Comparison of ENCODE assay signal across 1 cellular context in the genomic region with DNA sequence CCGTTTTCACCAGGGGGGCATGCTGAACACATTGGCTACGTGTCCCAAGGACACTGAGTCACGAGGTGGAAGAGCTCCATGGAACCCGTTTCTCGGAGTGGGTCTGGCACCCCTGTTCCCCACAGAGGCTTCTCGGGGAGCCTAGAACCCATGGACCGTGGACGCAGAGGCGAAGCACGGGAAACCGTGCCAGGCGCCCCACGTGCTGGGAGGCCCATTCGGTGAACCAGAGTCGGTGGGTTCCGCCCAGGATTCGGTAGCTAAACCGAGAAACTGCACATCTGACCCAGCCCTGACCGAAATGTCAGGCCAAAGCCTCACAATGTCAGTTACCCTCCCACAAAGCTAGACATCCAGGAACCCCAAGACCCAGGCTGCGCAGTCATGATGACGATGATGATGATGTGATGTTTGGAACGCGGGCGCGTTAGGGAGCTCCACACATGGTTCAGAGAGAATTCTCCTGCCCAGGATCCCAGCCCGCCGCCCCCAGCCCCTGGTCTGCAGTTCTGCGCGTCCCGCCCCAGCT.
TF ChIP-seq lines count a peak whose summit lies in the region.

No MANE protein-coding gene starts in this region.

TF ChIP-seq in HepG2, 621 proteins besides CTCF, POLR2A, EP300 and RAD21 (continued from another document and continues in another):
- TF ChIP-seq, protein P1, sequence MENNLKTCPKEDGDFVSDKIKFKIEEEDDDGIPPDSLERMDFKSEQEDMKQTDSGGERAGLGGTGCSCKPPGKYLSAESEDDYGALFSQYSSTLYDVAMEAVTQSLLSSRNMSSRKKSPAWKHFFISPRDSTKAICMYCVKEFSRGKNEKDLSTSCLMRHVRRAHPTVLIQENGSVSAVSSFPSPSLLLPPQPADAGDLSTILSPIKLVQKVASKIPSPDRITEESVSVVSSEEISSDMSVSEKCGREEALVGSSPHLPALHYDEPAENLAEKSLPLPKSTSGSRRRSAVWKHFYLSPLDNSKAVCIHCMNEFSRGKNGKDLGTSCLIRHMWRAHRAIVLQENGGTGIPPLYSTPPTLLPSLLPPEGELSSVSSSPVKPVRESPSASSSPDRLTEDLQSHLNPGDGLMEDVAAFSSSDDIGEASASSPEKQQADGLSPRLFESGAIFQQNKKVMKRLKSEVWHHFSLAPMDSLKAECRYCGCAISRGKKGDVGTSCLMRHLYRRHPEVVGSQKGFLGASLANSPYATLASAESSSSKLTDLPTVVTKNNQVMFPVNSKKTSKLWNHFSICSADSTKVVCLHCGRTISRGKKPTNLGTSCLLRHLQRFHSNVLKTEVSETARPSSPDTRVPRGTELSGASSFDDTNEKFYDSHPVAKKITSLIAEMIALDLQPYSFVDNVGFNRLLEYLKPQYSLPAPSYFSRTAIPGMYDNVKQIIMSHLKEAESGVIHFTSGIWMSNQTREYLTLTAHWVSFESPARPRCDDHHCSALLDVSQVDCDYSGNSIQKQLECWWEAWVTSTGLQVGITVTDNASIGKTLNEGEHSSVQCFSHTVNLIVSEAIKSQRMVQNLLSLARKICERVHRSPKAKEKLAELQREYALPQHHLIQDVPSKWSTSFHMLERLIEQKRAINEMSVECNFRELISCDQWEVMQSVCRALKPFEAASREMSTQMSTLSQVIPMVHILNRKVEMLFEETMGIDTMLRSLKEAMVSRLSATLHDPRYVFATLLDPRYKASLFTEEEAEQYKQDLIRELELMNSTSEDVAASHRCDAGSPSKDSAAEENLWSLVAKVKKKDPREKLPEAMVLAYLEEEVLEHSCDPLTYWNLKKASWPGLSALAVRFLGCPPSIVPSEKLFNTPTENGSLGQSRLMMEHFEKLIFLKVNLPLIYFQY (CRISPR knock-in tag; IDR thresholded peaks at IDR 0.05; ENCODE audit: borderline replicate concordance): no peak
- TF ChIP-seq ZNF7 (CRISPR knock-in tag; IDR thresholded peaks at IDR 0.05) (no peak), KMT2B (CRISPR knock-in tag; IDR thresholded peaks at IDR 0.05) (no peak), ZBTB38 (CRISPR knock-in tag; IDR thresholded peaks at IDR 0.05) (no peak), KLF11 (CRISPR knock-in tag; IDR thresholded peaks at IDR 0.05) (no peak), SP5 (CRISPR knock-in tag; IDR thresholded peaks at IDR 0.05; ENCODE audit: borderline replicate concordance, low read depth) (no peak), HNF4A (CRISPR knock-in tag; IDR thresholded peaks at IDR 0.05) (no peak), ZNF549 (CRISPR knock-in tag; IDR thresholded peaks at IDR 0.05) (no peak), SIN3A (IDR thresholded peaks at IDR 0.05; ENCODE audit: borderline replicate concordance, low read depth, low read length) (no peak), ZNF546 (CRISPR knock-in tag; conservative IDR thresholded peaks at IDR 0.05) (no peak), MED13 (CRISPR knock-in tag; IDR thresholded peaks at IDR 0.05) (no peak), HMG20A (CRISPR knock-in tag; IDR thresholded peaks at IDR 0.05; ENCODE audit: borderline replicate concordance) (no peak), CEBPB (IDR thresholded peaks at IDR 0.05; ENCODE audit: borderline replicate concordance, low read depth, low read length) (no peak), MIER2 (CRISPR knock-in tag; IDR thresholded peaks at IDR 0.05) (no peak), ZNF232 (CRISPR knock-in tag; IDR thresholded peaks at IDR 0.05; ENCODE audit: borderline replicate concordance) (0 out of 2 replicates have a peak, but pooled peaks have one; percentile 55), ZNF20 (CRISPR knock-in tag; IDR thresholded peaks at IDR 0.05) (no peak), ZNF879 (CRISPR knock-in tag; IDR thresholded peaks at IDR 0.05) (no peak), SETDB1 (CRISPR knock-in tag; IDR thresholded peaks at IDR 0.05; ENCODE audit: borderline replicate concordance) (no peak), SMAD1 (CRISPR knock-in tag; IDR thresholded peaks at IDR 0.05; ENCODE audit: borderline replicate concordance, low read depth) (0 out of 2 replicates have a peak, but pooled peaks have one; percentile 25), ZFP90 (CRISPR knock-in tag; IDR thresholded peaks at IDR 0.05; ENCODE audit: borderline replicate concordance) (peak; percentile 52; the same call in 1 of the 2 replicates), KMT2A (CRISPR knock-in tag; IDR thresholded peaks at IDR 0.05) (no peak), ZNF451 (CRISPR knock-in tag; IDR thresholded peaks at IDR 0.05) (no peak), MTF2 (CRISPR knock-in tag; IDR thresholded peaks at IDR 0.05; ENCODE audit: borderline replicate concordance) (no peak), ZNF598 (CRISPR knock-in tag; IDR thresholded peaks at IDR 0.05; ENCODE audit: borderline replicate concordance) (no peak), ZNF3 (CRISPR knock-in tag; IDR thresholded peaks at IDR 0.05) (no peak), TGIF2 (CRISPR knock-in tag; IDR thresholded peaks at IDR 0.05) (no peak), ZNF547 (CRISPR knock-in tag; IDR thresholded peaks at IDR 0.05) (no peak)
- TF ChIP-seq, protein P2, sequence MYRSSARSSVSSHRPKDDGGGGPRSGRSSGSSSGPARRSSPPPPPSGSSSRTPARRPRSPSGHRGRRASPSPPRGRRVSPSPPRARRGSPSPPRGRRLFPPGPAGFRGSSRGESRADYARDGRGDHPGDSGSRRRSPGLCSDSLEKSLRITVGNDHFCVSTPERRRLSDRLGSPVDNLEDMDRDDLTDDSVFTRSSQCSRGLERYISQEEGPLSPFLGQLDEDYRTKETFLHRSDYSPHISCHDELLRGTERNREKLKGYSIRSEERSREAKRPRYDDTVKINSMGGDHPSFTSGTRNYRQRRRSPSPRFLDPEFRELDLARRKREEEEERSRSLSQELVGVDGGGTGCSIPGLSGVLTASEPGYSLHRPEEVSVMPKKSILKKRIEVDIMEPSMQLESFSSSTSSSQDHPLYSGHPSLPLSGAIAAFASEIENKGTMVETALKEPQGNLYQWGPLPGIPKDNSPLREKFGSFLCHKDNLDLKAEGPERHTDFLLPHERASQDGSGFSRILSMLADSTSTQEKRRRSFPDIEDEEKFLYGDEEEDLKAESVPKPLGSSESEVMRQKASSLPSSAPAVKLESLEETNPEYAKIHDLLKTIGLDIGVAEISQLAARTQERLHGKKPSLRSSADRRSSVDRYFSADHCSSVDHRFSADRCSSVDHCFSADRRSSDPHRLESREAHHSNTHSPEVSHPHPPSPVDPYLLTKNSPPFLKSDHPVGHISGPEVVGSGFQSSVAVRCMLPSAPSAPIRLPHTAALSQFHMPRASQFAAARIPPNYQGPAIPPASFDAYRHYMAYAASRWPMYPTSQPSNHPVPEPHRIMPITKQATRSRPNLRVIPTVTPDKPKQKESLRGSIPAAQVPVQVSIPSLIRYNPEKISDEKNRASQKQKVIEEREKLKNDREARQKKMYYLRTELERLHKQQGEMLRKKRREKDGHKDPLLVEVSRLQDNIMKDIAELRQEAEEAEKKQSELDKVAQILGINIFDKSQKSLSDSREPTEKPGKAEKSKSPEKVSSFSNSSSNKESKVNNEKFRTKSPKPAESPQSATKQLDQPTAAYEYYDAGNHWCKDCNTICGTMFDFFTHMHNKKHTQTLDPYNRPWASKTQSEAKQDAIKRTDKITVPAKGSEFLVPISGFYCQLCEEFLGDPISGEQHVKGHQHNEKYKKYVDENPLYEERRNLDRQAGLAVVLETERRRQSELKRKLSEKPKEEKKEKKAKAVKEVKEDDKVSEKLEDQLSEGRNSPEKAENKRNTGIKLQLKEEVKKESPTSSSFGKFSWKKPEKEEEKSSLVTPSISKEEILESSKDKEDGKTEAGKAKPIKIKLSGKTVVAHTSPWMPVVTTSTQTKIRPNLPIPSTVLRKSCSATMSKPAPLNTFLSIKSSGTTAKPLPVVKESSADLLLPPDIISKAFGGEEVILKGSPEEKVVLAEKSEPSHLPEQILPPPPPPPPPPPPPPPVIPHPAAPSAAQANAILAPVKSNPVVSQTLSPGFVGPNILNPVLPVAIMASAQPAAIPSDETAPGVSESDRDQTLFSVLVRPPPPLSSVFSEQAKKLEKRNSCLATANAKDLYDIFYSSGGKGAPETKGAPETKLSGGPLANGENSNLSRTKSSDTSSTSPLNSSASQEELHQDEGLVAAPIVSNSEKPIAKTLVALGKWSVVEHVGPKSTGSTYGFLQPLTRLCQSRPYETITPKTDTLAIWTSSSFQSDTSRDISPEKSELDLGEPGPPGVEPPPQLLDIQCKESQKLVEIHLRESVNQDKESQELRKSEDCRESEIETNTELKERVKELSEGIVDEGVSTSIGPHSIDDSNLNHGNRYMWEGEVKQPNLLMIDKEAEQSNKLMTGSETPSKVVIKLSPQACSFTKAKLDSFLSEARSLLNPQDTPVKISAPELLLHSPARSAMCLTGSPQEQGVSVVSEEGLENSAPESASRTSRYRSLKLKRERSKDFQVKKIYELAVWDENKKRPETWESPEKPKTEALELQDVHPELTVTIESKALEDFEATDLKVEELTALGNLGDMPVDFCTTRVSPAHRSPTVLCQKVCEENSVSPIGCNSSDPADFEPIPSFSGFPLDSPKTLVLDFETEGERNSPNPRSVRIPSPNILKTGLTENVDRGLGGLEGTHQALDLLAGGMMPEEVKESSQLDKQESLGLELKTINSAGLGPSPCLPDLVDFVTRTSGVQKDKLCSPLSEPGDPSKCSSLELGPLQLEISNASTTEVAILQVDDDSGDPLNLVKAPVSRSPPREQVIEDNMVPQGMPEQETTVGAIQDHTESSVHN (CRISPR knock-in tag; IDR thresholded peaks at IDR 0.05): no peak
- TF ChIP-seq, protein P3, sequence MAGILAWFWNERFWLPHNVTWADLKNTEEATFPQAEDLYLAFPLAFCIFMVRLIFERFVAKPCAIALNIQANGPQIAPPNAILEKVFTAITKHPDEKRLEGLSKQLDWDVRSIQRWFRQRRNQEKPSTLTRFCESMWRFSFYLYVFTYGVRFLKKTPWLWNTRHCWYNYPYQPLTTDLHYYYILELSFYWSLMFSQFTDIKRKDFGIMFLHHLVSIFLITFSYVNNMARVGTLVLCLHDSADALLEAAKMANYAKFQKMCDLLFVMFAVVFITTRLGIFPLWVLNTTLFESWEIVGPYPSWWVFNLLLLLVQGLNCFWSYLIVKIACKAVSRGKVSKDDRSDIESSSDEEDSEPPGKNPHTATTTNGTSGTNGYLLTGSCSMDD (CRISPR knock-in tag; IDR thresholded peaks at IDR 0.05): no peak
- TF ChIP-seq, protein P4, sequence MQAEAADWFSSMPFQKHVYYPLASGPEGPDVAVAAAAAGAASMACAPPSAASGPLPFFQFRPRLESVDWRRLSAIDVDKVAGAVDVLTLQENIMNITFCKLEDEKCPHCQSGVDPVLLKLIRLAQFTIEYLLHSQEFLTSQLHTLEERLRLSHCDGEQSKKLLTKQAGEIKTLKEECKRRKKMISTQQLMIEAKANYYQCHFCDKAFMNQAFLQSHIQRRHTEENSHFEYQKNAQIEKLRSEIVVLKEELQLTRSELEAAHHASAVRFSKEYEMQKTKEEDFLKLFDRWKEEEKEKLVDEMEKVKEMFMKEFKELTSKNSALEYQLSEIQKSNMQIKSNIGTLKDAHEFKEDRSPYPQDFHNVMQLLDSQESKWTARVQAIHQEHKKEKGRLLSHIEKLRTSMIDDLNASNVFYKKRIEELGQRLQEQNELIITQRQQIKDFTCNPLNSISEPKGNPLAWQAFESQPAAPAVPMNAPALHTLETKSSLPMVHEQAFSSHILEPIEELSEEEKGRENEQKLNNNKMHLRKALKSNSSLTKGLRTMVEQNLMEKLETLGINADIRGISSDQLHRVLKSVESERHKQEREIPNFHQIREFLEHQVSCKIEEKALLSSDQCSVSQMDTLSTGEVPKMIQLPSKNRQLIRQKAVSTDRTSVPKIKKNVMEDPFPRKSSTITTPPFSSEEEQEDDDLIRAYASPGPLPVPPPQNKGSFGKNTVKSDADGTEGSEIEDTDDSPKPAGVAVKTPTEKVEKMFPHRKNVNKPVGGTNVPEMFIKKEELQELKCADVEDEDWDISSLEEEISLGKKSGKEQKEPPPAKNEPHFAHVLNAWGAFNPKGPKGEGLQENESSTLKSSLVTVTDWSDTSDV (CRISPR knock-in tag; IDR thresholded peaks at IDR 0.05): peak; percentile 89; the same call in 1 of the 2 replicates
- TF ChIP-seq, protein P5, sequence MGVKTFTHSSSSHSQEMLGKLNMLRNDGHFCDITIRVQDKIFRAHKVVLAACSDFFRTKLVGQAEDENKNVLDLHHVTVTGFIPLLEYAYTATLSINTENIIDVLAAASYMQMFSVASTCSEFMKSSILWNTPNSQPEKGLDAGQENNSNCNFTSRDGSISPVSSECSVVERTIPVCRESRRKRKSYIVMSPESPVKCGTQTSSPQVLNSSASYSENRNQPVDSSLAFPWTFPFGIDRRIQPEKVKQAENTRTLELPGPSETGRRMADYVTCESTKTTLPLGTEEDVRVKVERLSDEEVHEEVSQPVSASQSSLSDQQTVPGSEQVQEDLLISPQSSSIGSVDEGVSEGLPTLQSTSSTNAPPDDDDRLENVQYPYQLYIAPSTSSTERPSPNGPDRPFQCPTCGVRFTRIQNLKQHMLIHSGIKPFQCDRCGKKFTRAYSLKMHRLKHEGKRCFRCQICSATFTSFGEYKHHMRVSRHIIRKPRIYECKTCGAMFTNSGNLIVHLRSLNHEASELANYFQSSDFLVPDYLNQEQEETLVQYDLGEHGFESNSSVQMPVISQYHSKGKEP (CRISPR knock-in tag; IDR thresholded peaks at IDR 0.05): no peak
- TF ChIP-seq, protein P6, sequence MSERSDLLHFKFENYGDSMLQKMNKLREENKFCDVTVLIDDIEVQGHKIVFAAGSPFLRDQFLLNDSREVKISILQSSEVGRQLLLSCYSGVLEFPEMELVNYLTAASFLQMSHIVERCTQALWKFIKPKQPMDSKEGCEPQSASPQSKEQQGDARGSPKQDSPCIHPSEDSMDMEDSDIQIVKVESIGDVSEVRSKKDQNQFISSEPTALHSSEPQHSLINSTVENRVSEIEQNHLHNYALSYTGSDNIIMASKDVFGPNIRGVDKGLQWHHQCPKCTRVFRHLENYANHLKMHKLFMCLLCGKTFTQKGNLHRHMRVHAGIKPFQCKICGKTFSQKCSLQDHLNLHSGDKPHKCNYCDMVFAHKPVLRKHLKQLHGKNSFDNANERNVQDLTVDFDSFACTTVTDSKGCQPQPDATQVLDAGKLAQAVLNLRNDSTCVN (CRISPR knock-in tag; IDR thresholded peaks at IDR 0.05; ENCODE audit: borderline replicate concordance): no peak
- TF ChIP-seq, protein P7, sequence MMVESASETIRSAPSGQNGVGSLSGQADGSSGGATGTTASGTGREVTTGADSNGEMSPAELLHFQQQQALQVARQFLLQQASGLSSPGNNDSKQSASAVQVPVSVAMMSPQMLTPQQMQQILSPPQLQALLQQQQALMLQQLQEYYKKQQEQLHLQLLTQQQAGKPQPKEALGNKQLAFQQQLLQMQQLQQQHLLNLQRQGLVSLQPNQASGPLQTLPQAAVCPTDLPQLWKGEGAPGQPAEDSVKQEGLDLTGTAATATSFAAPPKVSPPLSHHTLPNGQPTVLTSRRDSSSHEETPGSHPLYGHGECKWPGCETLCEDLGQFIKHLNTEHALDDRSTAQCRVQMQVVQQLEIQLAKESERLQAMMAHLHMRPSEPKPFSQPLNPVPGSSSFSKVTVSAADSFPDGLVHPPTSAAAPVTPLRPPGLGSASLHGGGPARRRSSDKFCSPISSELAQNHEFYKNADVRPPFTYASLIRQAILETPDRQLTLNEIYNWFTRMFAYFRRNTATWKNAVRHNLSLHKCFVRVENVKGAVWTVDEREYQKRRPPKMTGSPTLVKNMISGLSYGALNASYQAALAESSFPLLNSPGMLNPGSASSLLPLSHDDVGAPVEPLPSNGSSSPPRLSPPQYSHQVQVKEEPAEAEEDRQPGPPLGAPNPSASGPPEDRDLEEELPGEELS (CRISPR knock-in tag; IDR thresholded peaks at IDR 0.05): no peak
